In genomic region chr1:2558861-2559260, GRCh38 we compare ENCODE assay signal across 23 cellular contexts. TPM values are rescaled to one million over a fixed set of nuclear protein-coding genes. Genes with fewer than 3 reads are reported as not detected.
DNase-seq lines count a peak whose midpoint lies in the region; ATAC-seq and TF ChIP-seq lines count a peak whose summit lies in the region.
"Had no signal": no experiment of that assay in that cellular context is flagged by ENCODE, and none has a peak within 500 bp of the region (broad histone marks: within the 10 kb centered on the region; RNA-seq: fewer than 3 reads in every experiment).

No MANE protein-coding gene starts in this region.

- H3K27ac ChIP-seq in heart right ventricle, result no peak overlapping the region
- H3K27ac ChIP-seq: A549, BLaER1 had no signal

- peaks cover 0 to 3% (median 0%) of the 10 kb centered on the region in 7 donors for H3K27me3 ChIP-seq in heart right ventricle
- H3K27me3 ChIP-seq: BLaER1, upper lobe of left lung had no signal

- WGBS in heart right ventricle, 2 donors, result 95 to 97% methylated on average over 6 of the region's 6 CpGs

- intact Hi-C loops in activated CD4-positive, alpha-beta T cell treated with anti-CD3 and anti-CD28 coated beads, Interleukin-2, amount 10 ng/mL, durations not matched to agents 24 days and 14 days (cut with micrococcal nuclease), result no loop called here
- intact Hi-C loops in Calu3 (cut with micrococcal nuclease; ENCODE audit: unreplicated experiment), result no loop called here
- intact Hi-C loops in heart right ventricle (cut with DNase I), result loop anchor here in 1 of 10 donors (2.0 kb wide), 1 partner anchor 16 kb away; no protein-coding TSS in a partner anchor

- H3K27me3 Mint-ChIP-seq in activated CD4-positive, alpha-beta T cell treated with anti-CD3 and anti-CD28 coated beads, Interleukin-2, amount 10 ng/mL, durations not matched to agents 24 days and 14 days, result no peaks in the 10 kb centered on the region
- no peaks in the 10 kb centered on the region for H3K27me3 Mint-ChIP-seq in Calu3 (ENCODE audit: unreplicated experiment)
- H3K27me3 Mint-ChIP-seq in activated naive CD8-positive, alpha-beta T cell treated with anti-CD3 and anti-CD28 coated beads, Interleukin-2, amount 10 ng/mL, durations not matched to agents 7 days and 5 days, result no peaks in the 10 kb centered on the region
- H3K27me3 Mint-ChIP-seq in natural killer cell treated with Interleukin-12 subunit alpha and Interleukin-12 subunit beta and Interleukin-15 and Interleukin-18, amount 100 ng/mL, for 72 hours, result no peaks in the 10 kb centered on the region
- H3K27me3 Mint-ChIP-seq: brain had no signal

- peaks cover 54% of the 10 kb centered on the region for H3K36me3 Mint-ChIP-seq in activated CD4-positive, alpha-beta T cell treated with anti-CD3 and anti-CD28 coated beads, Interleukin-2, amount 10 ng/mL, durations not matched to agents 24 days and 14 days (ENCODE audit: low read depth)
- H3K36me3 Mint-ChIP-seq in Calu3 (ENCODE audit: insufficient read depth, unreplicated experiment), result peaks cover 31% of the 10 kb centered on the region
- H3K36me3 Mint-ChIP-seq in activated naive CD8-positive, alpha-beta T cell treated with anti-CD3 and anti-CD28 coated beads, Interleukin-2, amount 10 ng/mL, durations not matched to agents 7 days and 5 days, result peaks cover 12% of the 10 kb centered on the region
- H3K36me3 Mint-ChIP-seq in natural killer cell treated with Interleukin-12 subunit alpha and Interleukin-12 subunit beta and Interleukin-15 and Interleukin-18, amount 100 ng/mL, for 72 hours, result no peaks in the 10 kb centered on the region
- H3K36me3 Mint-ChIP-seq: brain had no signal

- H3K4me1 ChIP-seq in heart right ventricle, result peaks cover 8 to 44% (median 32%) of the 10 kb centered on the region in 9 donors

- DNase-seq in activated CD4-positive, alpha-beta T cell treated with anti-CD3 and anti-CD28 coated beads, Interleukin-2, amount 10 ng/mL, durations not matched to agents 24 days and 14 days, result no peak
- no peak for DNase-seq in activated CD4-positive, alpha-beta T cell treated with anti-CD3 and anti-CD28 coated beads for 48 hours
- no peak for DNase-seq in Calu3
- DNase-seq in activated naive CD8-positive, alpha-beta T cell treated with anti-CD3 and anti-CD28 coated beads, Interleukin-2, amount 10 ng/mL, durations not matched to agents 7 days and 5 days, result no peak
- DNase-seq in natural killer cell treated with Interleukin-12 subunit alpha and Interleukin-12 subunit beta and Interleukin-15 and Interleukin-18, amount 100 ng/mL, for 72 hours (ENCODE audit: low spot score), result no peak
- no peak for DNase-seq in iPS-NIHi7 (ENCODE audit: extremely low spot score)
- no peak for DNase-seq in foreskin fibroblast
- DNase-seq in heart right ventricle, result no peak
- DNase-seq: activated CD8-positive, alpha-beta memory T cell treated with anti-CD3 and anti-CD28 coated beads for 24 hours; activated gamma-delta T cell treated with Interleukin-2 at 50 U/mL for 16 hours; cortex of kidney; hippocampal formation; NCI-H1417; NCI-H2107; NCI-H510A treated with DMSO at 0.1 percent for 48 hours had no signal

- H3K4me3 ChIP-seq in foreskin fibroblast (ENCODE audit: low read depth in 1 of 2, low read length in 2 of 2) (no peak overlapping the region), heart right ventricle (no peak overlapping the region)
- H3K4me3 ChIP-seq: A549, BLaER1 had no signal

- POLR2A ChIA-PET in activated naive CD8-positive, alpha-beta T cell treated with anti-CD3 and anti-CD28 coated beads, Interleukin-2, amount 10 ng/mL, durations not matched to agents 7 days and 5 days (lab: Charles Lee), result interaction anchor here (1.5 to 11.0 kb wide), 4 partner anchors 12 to 27 kb away, joined by 4 to 231 read pairs (median 70); partner anchors contain the start of gene PRXL2B

- CTCF ChIA-PET in Calu3 (lab: Charles Lee), result no interaction called here

- BruUV-seq in Calu3 (replicated peaks; lab: Mats Ljungman, UMichigan), result no TSS peak

- peak overlapping the region; percentile 76 for H3K4me3 Mint-ChIP-seq in activated CD4-positive, alpha-beta T cell treated with anti-CD3 and anti-CD28 coated beads, Interleukin-2, amount 10 ng/mL, durations not matched to agents 24 days and 14 days
- no peak overlapping the region for H3K4me3 Mint-ChIP-seq in Calu3 (ENCODE audit: low read depth, unreplicated experiment)
- peak overlapping the region; percentile 47 for H3K4me3 Mint-ChIP-seq in activated naive CD8-positive, alpha-beta T cell treated with anti-CD3 and anti-CD28 coated beads, Interleukin-2, amount 10 ng/mL, durations not matched to agents 7 days and 5 days
- peak overlapping the region; percentile 48 for H3K4me3 Mint-ChIP-seq in natural killer cell treated with Interleukin-12 subunit alpha and Interleukin-12 subunit beta and Interleukin-15 and Interleukin-18, amount 100 ng/mL, for 72 hours
- H3K4me3 Mint-ChIP-seq: brain had no signal

- no peaks in the 10 kb centered on the region for H3K9me3 ChIP-seq in heart right ventricle
- H3K9me3 ChIP-seq: A549, BLaER1, upper lobe of left lung had no signal

- peaks cover 0 to 63% (median 4%) of the 10 kb centered on the region in 9 donors for H3K36me3 ChIP-seq in heart right ventricle
- H3K36me3 ChIP-seq: BLaER1 had no signal

- no peaks in the 10 kb centered on the region for H3K9me3 Mint-ChIP-seq in activated CD4-positive, alpha-beta T cell treated with anti-CD3 and anti-CD28 coated beads, Interleukin-2, amount 10 ng/mL, durations not matched to agents 24 days and 14 days
- H3K9me3 Mint-ChIP-seq in Calu3 (ENCODE audit: low read depth, unreplicated experiment), result no peaks in the 10 kb centered on the region
- H3K9me3 Mint-ChIP-seq in activated naive CD8-positive, alpha-beta T cell treated with anti-CD3 and anti-CD28 coated beads, Interleukin-2, amount 10 ng/mL, durations not matched to agents 7 days and 5 days, result no peaks in the 10 kb centered on the region
- no peaks in the 10 kb centered on the region for H3K9me3 Mint-ChIP-seq in natural killer cell treated with Interleukin-12 subunit alpha and Interleukin-12 subunit beta and Interleukin-15 and Interleukin-18, amount 100 ng/mL, for 72 hours
- H3K9me3 Mint-ChIP-seq: brain had no signal

- H3K27ac Mint-ChIP-seq in activated CD4-positive, alpha-beta T cell treated with anti-CD3 and anti-CD28 coated beads, Interleukin-2, amount 10 ng/mL, durations not matched to agents 24 days and 14 days, result peak overlapping the region; percentile 60
- H3K27ac Mint-ChIP-seq in Calu3 (ENCODE audit: unreplicated experiment), result peak overlapping the region; percentile 47
- peak overlapping the region; percentile 75 for H3K27ac Mint-ChIP-seq in activated naive CD8-positive, alpha-beta T cell treated with anti-CD3 and anti-CD28 coated beads, Interleukin-2, amount 10 ng/mL, durations not matched to agents 7 days and 5 days
- H3K27ac Mint-ChIP-seq in natural killer cell treated with Interleukin-12 subunit alpha and Interleukin-12 subunit beta and Interleukin-15 and Interleukin-18, amount 100 ng/mL, for 72 hours, result peak overlapping the region; percentile 92 to 98
- H3K27ac Mint-ChIP-seq: brain had no signal

- no peak for TF ChIP-seq CTCF in Calu3 (IDR thresholded peaks at IDR 0.05; ENCODE audit: unreplicated experiment)
- TF ChIP-seq CTCF in foreskin fibroblast (IDR thresholded peaks at IDR 0.05; ENCODE audit: low read depth, low read length), result no peak
- TF ChIP-seq CTCF in heart right ventricle (IDR thresholded peaks at IDR 0.05), result no peak

- peaks cover 25% of the 10 kb centered on the region for H3K4me1 Mint-ChIP-seq in activated CD4-positive, alpha-beta T cell treated with anti-CD3 and anti-CD28 coated beads, Interleukin-2, amount 10 ng/mL, durations not matched to agents 24 days and 14 days
- H3K4me1 Mint-ChIP-seq in Calu3 (ENCODE audit: low read depth, unreplicated experiment), result peaks cover 8% of the 10 kb centered on the region
- peaks cover 20% of the 10 kb centered on the region for H3K4me1 Mint-ChIP-seq in activated naive CD8-positive, alpha-beta T cell treated with anti-CD3 and anti-CD28 coated beads, Interleukin-2, amount 10 ng/mL, durations not matched to agents 7 days and 5 days
- H3K4me1 Mint-ChIP-seq in natural killer cell treated with Interleukin-12 subunit alpha and Interleukin-12 subunit beta and Interleukin-15 and Interleukin-18, amount 100 ng/mL, for 72 hours (ENCODE audit: low read depth in 2 of 2), result peaks cover 15 to 34% of the 10 kb centered on the region in 2 donors

- ATAC-seq in activated naive CD8-positive, alpha-beta T cell treated with anti-CD3 and anti-CD28 coated beads, Interleukin-2, amount 10 ng/mL, durations not matched to agents 7 days and 5 days (ENCODE audit: low read depth), result no peak
- ATAC-seq in natural killer cell treated with Interleukin-12 subunit alpha and Interleukin-12 subunit beta and Interleukin-15 and Interleukin-18, amount 100 ng/mL, for 72 hours, result no peak
- ATAC-seq in heart right ventricle, result no peak
- ATAC-seq: A549, GM12878 had no signal

RNA-seq across cellular contexts. Expression of gene TNFRSF14, which starts 2.7 kb away (rescaled TPM):
- 207 and 209 TPM in 2 replicates for total RNA-seq in activated CD4-positive, alpha-beta T cell treated with anti-CD3 and anti-CD28 coated beads, Interleukin-2, amount 10 ng/mL, durations not matched to agents 24 days and 14 days
- total RNA-seq in Calu3 (2022), result 24.4 and 33.4 TPM in 2 replicates
- 100 to 1,000 TPM; 131 to 134 TPM for total RNA-seq in activated naive CD8-positive, alpha-beta T cell treated with anti-CD3 and anti-CD28 coated beads, Interleukin-2, amount 10 ng/mL, durations not matched to agents 7 days and 5 days
- total RNA-seq in natural killer cell treated with Interleukin-12 subunit alpha and Interleukin-12 subunit beta and Interleukin-15 and Interleukin-18, amount 100 ng/mL, for 72 hours, result 100 to 1,000 TPM in 1 of 2 donors, 10 to 100 TPM in 1; 93.2 to 118 TPM
- 10 to 100 TPM in 7 of 10 donors, 1 to 10 TPM in 3; 7.5 to 43.8 (median 13.0) TPM for total RNA-seq in heart right ventricle
- 10 to 100 TPM; 19.3 to 59.6 TPM for polyA plus RNA-seq in heart right ventricle

RNA-seq across cellular contexts. Expression of gene PRXL2B, which starts 27.7 kb away (rescaled TPM):
- 42.3 and 43.5 TPM in 2 replicates for total RNA-seq in activated CD4-positive, alpha-beta T cell treated with anti-CD3 and anti-CD28 coated beads, Interleukin-2, amount 10 ng/mL, durations not matched to agents 24 days and 14 days
- total RNA-seq in Calu3 (2022) (31.0 and 51.5 TPM in 2 replicates), heart right ventricle (10 to 100 TPM in 1 of 10 donors, 1 to 10 TPM in 9; 3.7 to 10.3 (median 5.3) TPM)
- total RNA-seq in activated naive CD8-positive, alpha-beta T cell treated with anti-CD3 and anti-CD28 coated beads, Interleukin-2, amount 10 ng/mL, durations not matched to agents 7 days and 5 days, result 10 to 100 TPM; 37.3 to 37.6 TPM
- total RNA-seq in natural killer cell treated with Interleukin-12 subunit alpha and Interleukin-12 subunit beta and Interleukin-15 and Interleukin-18, amount 100 ng/mL, for 72 hours, result 10 to 100 TPM in 1 of 2 donors, 1 to 10 TPM in 1; 9.1 to 18.5 TPM
- polyA plus RNA-seq in heart right ventricle, result 10 to 100 TPM in 1 of 2 donors, 1 to 10 TPM in 1; 6.8 to 12.0 TPM

RNA-seq across cellular contexts. Expression of gene HES5, which starts 28.8 kb away (rescaled TPM):
- not detected in 2 replicates for total RNA-seq in activated CD4-positive, alpha-beta T cell treated with anti-CD3 and anti-CD28 coated beads, Interleukin-2, amount 10 ng/mL, durations not matched to agents 24 days and 14 days
- total RNA-seq in Calu3 (2022) (not detected in 2 replicates), heart right ventricle (1 to 10 TPM in 6 of 10 donors, under 1 TPM in 3, not detected in 1; 0.51 to 3.1 (median 1.4) TPM)
- not detected for total RNA-seq in activated naive CD8-positive, alpha-beta T cell treated with anti-CD3 and anti-CD28 coated beads, Interleukin-2, amount 10 ng/mL, durations not matched to agents 7 days and 5 days
- total RNA-seq in natural killer cell treated with Interleukin-12 subunit alpha and Interleukin-12 subunit beta and Interleukin-15 and Interleukin-18, amount 100 ng/mL, for 72 hours, result not detected
- 1 to 10 TPM; 1.0 to 1.1 TPM for polyA plus RNA-seq in heart right ventricle
- total RNA-seq: endothelial cell of umbilical vein, H4, lung microvascular endothelial cell had no signal
- polyA plus RNA-seq: A549 had no signal

RNA-seq across cellular contexts. Expression of gene PANK4, which starts 32.5 kb away (rescaled TPM):
- total RNA-seq in activated CD4-positive, alpha-beta T cell treated with anti-CD3 and anti-CD28 coated beads, Interleukin-2, amount 10 ng/mL, durations not matched to agents 24 days and 14 days, result 55.2 and 56.7 TPM in 2 replicates
- total RNA-seq in Calu3 (2022) (24.4 and 24.7 TPM in 2 replicates), heart right ventricle (10 to 100 TPM; 29.8 to 56.4 (median 35.2) TPM)
- total RNA-seq in activated naive CD8-positive, alpha-beta T cell treated with anti-CD3 and anti-CD28 coated beads, Interleukin-2, amount 10 ng/mL, durations not matched to agents 7 days and 5 days, result 10 to 100 TPM; 86.5 to 88.9 TPM
- total RNA-seq in natural killer cell treated with Interleukin-12 subunit alpha and Interleukin-12 subunit beta and Interleukin-15 and Interleukin-18, amount 100 ng/mL, for 72 hours, result 10 to 100 TPM; 37.7 to 70.5 TPM
- 10 to 100 TPM; 26.1 to 35.6 TPM for polyA plus RNA-seq in heart right ventricle
